ENCODE assay signal across 8 cellular contexts in the genomic region with DNA sequence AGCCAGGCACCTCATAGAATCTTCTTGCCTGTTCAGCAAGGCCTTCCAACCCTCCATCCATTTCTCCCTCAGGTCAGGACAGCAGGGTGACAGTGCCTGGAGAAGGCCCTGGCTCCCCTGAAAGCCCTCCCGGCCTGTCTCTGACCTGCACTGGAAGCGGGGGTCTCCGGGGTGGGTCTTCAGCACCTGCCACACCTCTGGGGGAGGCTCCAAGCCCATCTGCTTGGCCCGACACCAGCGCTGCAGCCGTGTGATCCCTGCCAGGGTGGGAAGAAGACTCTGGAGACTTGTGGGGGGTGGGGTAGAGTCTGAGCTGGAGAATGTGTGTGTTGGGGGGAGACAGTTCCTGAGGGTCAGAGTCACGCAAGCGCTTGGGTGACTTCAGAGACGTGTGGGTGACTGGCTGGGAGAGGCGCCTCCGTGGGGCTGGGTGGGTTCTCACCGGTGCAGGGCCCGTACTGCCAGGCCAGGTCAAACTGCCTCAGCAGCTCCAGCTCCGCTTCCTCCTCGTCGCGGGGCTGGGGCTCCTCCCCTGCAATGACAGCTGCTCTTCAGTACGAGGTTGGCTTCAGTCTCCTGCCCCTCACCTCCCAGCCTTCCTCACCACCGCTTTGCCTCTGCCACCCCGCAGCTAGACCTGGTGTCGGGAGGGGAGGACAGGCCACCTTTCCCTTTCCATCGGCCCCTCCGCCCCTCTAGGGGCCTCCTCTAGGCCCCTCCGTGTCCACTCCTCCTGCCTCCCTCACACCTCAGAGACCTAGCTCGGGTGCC. TPM values are rescaled to one million over a fixed set of nuclear protein-coding genes. Genes with fewer than 3 reads are reported as not detected.
A peak's percentile ranks its signal among the peaks of the same experiment; 100 is the strongest.
DNase-seq lines count a peak whose midpoint lies in the region; ATAC-seq and TF ChIP-seq lines count a peak whose summit lies in the region.

No MANE protein-coding gene starts in this region.

- no peaks in the 10 kb centered on the region for H3K27me3 ChIP-seq in left ventricle myocardium inferior (ENCODE audit: low read depth)

- peak overlapping the region; percentile 99 for H3K27ac ChIP-seq in left ventricle myocardium inferior (replicated peaks)

- peaks cover under 1% of the 10 kb centered on the region for H3K27me3 Mint-ChIP-seq in activated T-helper 2 cell treated with anti-CD3 and anti-CD28 coated beads, Interferon-gamma antibody, Interleukin-2, Interleukin-4, amounts not matched to agents 10 μg/mL and 5 μg/mL and 100 μg/mL, durations not matched to agents 14 hours and 24 hours and 36 hours (ENCODE audit: low read depth)

- intact Hi-C loops in activated T-helper 2 cell treated with anti-CD3 and anti-CD28 coated beads, Interferon-gamma antibody, Interleukin-2, Interleukin-4, amounts not matched to agents 10 μg/mL and 5 μg/mL and 100 μg/mL, durations not matched to agents 14 hours and 24 hours and 36 hours (cut with micrococcal nuclease) = loop anchor here (1.0 to 5.0 kb wide), 4 partner anchors 22 to 156 kb away; a partner anchor contains a TSS
- intact Hi-C loops in left ventricle myocardium inferior (cut with micrococcal nuclease) = no loop called here

- peak overlapping the region; percentile 100 for H3K27ac Mint-ChIP-seq in activated T-helper 2 cell treated with anti-CD3 and anti-CD28 coated beads, Interferon-gamma antibody, Interleukin-2, Interleukin-4, amounts not matched to agents 10 μg/mL and 5 μg/mL and 100 μg/mL, durations not matched to agents 14 hours and 24 hours and 36 hours

- H3K4me3 ChIP-seq in GM08714 (ENCODE audit: low read length) = peak overlapping the region; percentile 74
- H3K4me3 ChIP-seq in left ventricle myocardium inferior = peak overlapping the region; percentile 92
- peak overlapping the region; percentile 66 for H3K4me3 ChIP-seq in skeletal muscle cell (ENCODE audit: low read depth, low read length)

- H3K4me3 Mint-ChIP-seq in activated T-helper 2 cell treated with anti-CD3 and anti-CD28 coated beads, Interferon-gamma antibody, Interleukin-2, Interleukin-4, amounts not matched to agents 10 μg/mL and 5 μg/mL and 100 μg/mL, durations not matched to agents 14 hours and 24 hours and 36 hours (ENCODE audit: low read depth) = peak overlapping the region; percentile 96

- ATAC-seq in GM21737 (IDR thresholded peaks at IDR 0.05; ENCODE audit: unreplicated experiment) = peak; percentile 6

- H3K4me1 Mint-ChIP-seq in activated T-helper 2 cell treated with anti-CD3 and anti-CD28 coated beads, Interferon-gamma antibody, Interleukin-2, Interleukin-4, amounts not matched to agents 10 μg/mL and 5 μg/mL and 100 μg/mL, durations not matched to agents 14 hours and 24 hours and 36 hours (ENCODE audit: low read depth) = peaks cover 35% of the 10 kb centered on the region

- no peaks in the 10 kb centered on the region for H3K9me3 ChIP-seq in left ventricle myocardium inferior (replicated peaks)

- TF ChIP-seq CTCF in left ventricle myocardium inferior (IDR thresholded peaks at IDR 0.05; ENCODE audit: borderline replicate concordance) = no peak

- H3K9me3 Mint-ChIP-seq in activated T-helper 2 cell treated with anti-CD3 and anti-CD28 coated beads, Interferon-gamma antibody, Interleukin-2, Interleukin-4, amounts not matched to agents 10 μg/mL and 5 μg/mL and 100 μg/mL, durations not matched to agents 14 hours and 24 hours and 36 hours = no peaks in the 10 kb centered on the region

- no peaks in the 10 kb centered on the region for H3K36me3 Mint-ChIP-seq in activated T-helper 2 cell treated with anti-CD3 and anti-CD28 coated beads, Interferon-gamma antibody, Interleukin-2, Interleukin-4, amounts not matched to agents 10 μg/mL and 5 μg/mL and 100 μg/mL, durations not matched to agents 14 hours and 24 hours and 36 hours (ENCODE audit: low read depth)

- H3K4me1 ChIP-seq in left ventricle myocardium inferior = peaks cover 83% of the 10 kb centered on the region

- H3K36me3 ChIP-seq in left ventricle myocardium inferior = no peaks in the 10 kb centered on the region

- DNase-seq in NCI-H128 (lab: John Stamatoyannopoulos, UW; ENCODE audit: unreplicated experiment) (peak; percentile 47), left ventricle myocardium inferior (peak; percentile 42), skeletal muscle cell (ENCODE audit: low read depth) (no peak), AG08395 (ENCODE audit: low spot score) (no peak), epidermal melanocyte (ENCODE audit: insufficient read length, low spot score) (no peak)
- DNase-seq in activated T-helper 2 cell treated with anti-CD3 and anti-CD28 coated beads, Interferon-gamma antibody, Interleukin-2, Interleukin-4, amounts not matched to agents 10 μg/mL and 5 μg/mL and 100 μg/mL, durations not matched to agents 14 hours and 24 hours and 36 hours (ENCODE audit: low spot score) = no peak

RNA-seq across cellular contexts. Expression of a gene that starts 0.6 kb away (rescaled TPM):
- total RNA-seq in activated T-helper 2 cell treated with anti-CD3 and anti-CD28 coated beads, Interferon-gamma antibody, Interleukin-2, Interleukin-4, amounts not matched to agents 10 μg/mL and 5 μg/mL and 100 μg/mL, durations not matched to agents 14 hours and 24 hours and 36 hours = 41.1 and 50.1 TPM in 2 replicates
- total RNA-seq in left ventricle myocardium inferior = 47.0 TPM

RNA-seq across cellular contexts. Expression of a gene that starts 20.7 kb away (rescaled TPM):
- total RNA-seq in activated T-helper 2 cell treated with anti-CD3 and anti-CD28 coated beads, Interferon-gamma antibody, Interleukin-2, Interleukin-4, amounts not matched to agents 10 μg/mL and 5 μg/mL and 100 μg/mL, durations not matched to agents 14 hours and 24 hours and 36 hours = 2.9 and 3.0 TPM in 2 replicates
- 0.82 TPM for total RNA-seq in left ventricle myocardium inferior

RNA-seq across cellular contexts. Expression of a gene that starts 39.1 kb away (rescaled TPM):
- 32.1 and 34.1 TPM in 2 replicates for total RNA-seq in activated T-helper 2 cell treated with anti-CD3 and anti-CD28 coated beads, Interferon-gamma antibody, Interleukin-2, Interleukin-4, amounts not matched to agents 10 μg/mL and 5 μg/mL and 100 μg/mL, durations not matched to agents 14 hours and 24 hours and 36 hours
- 7.0 TPM for total RNA-seq in left ventricle myocardium inferior

RNA-seq across cellular contexts. Expression of a gene that starts 48.9 kb away (rescaled TPM):
- total RNA-seq in activated T-helper 2 cell treated with anti-CD3 and anti-CD28 coated beads, Interferon-gamma antibody, Interleukin-2, Interleukin-4, amounts not matched to agents 10 μg/mL and 5 μg/mL and 100 μg/mL, durations not matched to agents 14 hours and 24 hours and 36 hours = 250 and 262 TPM in 2 replicates
- total RNA-seq in left ventricle myocardium inferior = 86.0 TPM

RNA-seq across cellular contexts. Expression of a gene that starts 49.4 kb away (rescaled TPM):
- total RNA-seq in activated T-helper 2 cell treated with anti-CD3 and anti-CD28 coated beads, Interferon-gamma antibody, Interleukin-2, Interleukin-4, amounts not matched to agents 10 μg/mL and 5 μg/mL and 100 μg/mL, durations not matched to agents 14 hours and 24 hours and 36 hours = 12.1 and 16.2 TPM in 2 replicates
- total RNA-seq in left ventricle myocardium inferior = 14.9 TPM

Comparison
In these comparisons a context has a peak if more than half of its experiments do, and no peak if none do; other contexts are left out.
1. DNase-seq: peak in NCI-H128 (single experiment) and left ventricle myocardium inferior (single experiment); none in activated T-helper 2 cell treated with anti-CD3 and anti-CD28 coated beads, Interferon-gamma antibody, Interleukin-2, Interleukin-4, amounts not matched to agents 10 μg/mL and 5 μg/mL and 100 μg/mL, durations not matched to agents 14 hours and 24 hours and 36 hours (single experiment), skeletal muscle cell (single experiment), AG08395 (single experiment) and epidermal melanocyte (single experiment).
2. Peak in every context shown above with its lines, with median percentiles within 50 percentile points of each other: H3K4me3 ChIP-seq.